In the genomic region with DNA sequence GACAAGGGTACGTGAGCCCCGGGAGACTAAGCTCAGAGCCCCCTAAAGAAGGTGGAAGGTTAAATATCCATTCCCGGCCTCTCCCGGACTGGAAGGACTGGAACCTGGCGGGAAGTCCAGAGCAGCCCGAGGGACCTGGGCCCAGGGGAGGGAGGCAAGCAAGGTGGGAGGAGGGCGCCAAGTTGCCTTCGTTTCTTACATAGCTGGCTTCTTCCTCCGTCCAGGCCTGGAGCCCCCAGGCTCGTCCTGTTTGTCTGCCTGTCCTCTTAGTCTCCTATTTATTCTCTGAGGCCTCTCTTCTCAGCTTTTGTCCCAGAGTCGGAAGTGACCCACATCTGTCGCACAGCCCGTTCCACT, we compare ENCODE assay signal across 1 cellular context.
TF ChIP-seq lines count a peak whose summit lies in the region.

No MANE protein-coding gene starts in this region.

TF ChIP-seq in HepG2, 621 proteins besides CTCF, POLR2A, EP300 and RAD21 (continued from another document and continues in another):
- TF ChIP-seq RARG (CRISPR knock-in tag; IDR thresholded peaks at IDR 0.05; ENCODE audit: low read depth): 0 out of 2 replicates have a peak, but pooled peaks have one; percentile 80
- TF ChIP-seq, protein P1, sequence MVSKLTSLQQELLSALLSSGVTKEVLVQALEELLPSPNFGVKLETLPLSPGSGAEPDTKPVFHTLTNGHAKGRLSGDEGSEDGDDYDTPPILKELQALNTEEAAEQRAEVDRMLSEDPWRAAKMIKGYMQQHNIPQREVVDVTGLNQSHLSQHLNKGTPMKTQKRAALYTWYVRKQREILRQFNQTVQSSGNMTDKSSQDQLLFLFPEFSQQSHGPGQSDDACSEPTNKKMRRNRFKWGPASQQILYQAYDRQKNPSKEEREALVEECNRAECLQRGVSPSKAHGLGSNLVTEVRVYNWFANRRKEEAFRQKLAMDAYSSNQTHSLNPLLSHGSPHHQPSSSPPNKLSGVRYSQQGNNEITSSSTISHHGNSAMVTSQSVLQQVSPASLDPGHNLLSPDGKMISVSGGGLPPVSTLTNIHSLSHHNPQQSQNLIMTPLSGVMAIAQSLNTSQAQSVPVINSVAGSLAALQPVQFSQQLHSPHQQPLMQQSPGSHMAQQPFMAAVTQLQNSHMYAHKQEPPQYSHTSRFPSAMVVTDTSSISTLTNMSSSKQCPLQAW (CRISPR knock-in tag; IDR thresholded peaks at IDR 0.05): no peak
- no peak for TF ChIP-seq ZNF761 (CRISPR knock-in tag; conservative IDR thresholded peaks at IDR 0.05)
- no peak for TF ChIP-seq SRF (IDR thresholded peaks at IDR 0.05; ENCODE audit: low read depth, low read length)
- no peak for TF ChIP-seq KLF13 (CRISPR knock-in tag; IDR thresholded peaks at IDR 0.05)
- TF ChIP-seq SMC3 (IDR thresholded peaks at IDR 0.05; ENCODE audit: low read length): no peak
- TF ChIP-seq WIZ (CRISPR knock-in tag; IDR thresholded peaks at IDR 0.05): no peak
- TF ChIP-seq ZSCAN20 (CRISPR knock-in tag; IDR thresholded peaks at IDR 0.05; ENCODE audit: borderline replicate concordance): no peak
- no peak for TF ChIP-seq SMAD3 (CRISPR knock-in tag; IDR thresholded peaks at IDR 0.05)
- no peak for TF ChIP-seq CBX1 (IDR thresholded peaks at IDR 0.05; ENCODE audit: low read depth)
- 0 out of 2 replicates have a peak, but pooled peaks have one; percentile 8 for TF ChIP-seq SNAI1 (CRISPR knock-in tag; IDR thresholded peaks at IDR 0.05; ENCODE audit: borderline replicate concordance)
- TF ChIP-seq, protein P2, sequence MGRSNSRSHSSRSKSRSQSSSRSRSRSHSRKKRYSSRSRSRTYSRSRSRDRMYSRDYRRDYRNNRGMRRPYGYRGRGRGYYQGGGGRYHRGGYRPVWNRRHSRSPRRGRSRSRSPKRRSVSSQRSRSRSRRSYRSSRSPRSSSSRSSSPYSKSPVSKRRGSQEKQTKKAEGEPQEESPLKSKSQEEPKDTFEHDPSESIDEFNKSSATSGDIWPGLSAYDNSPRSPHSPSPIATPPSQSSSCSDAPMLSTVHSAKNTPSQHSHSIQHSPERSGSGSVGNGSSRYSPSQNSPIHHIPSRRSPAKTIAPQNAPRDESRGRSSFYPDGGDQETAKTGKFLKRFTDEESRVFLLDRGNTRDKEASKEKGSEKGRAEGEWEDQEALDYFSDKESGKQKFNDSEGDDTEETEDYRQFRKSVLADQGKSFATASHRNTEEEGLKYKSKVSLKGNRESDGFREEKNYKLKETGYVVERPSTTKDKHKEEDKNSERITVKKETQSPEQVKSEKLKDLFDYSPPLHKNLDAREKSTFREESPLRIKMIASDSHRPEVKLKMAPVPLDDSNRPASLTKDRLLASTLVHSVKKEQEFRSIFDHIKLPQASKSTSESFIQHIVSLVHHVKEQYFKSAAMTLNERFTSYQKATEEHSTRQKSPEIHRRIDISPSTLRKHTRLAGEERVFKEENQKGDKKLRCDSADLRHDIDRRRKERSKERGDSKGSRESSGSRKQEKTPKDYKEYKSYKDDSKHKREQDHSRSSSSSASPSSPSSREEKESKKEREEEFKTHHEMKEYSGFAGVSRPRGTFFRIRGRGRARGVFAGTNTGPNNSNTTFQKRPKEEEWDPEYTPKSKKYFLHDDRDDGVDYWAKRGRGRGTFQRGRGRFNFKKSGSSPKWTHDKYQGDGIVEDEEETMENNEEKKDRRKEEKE (IDR thresholded peaks at IDR 0.05): no peak
- TF ChIP-seq FOXA1 (IDR thresholded peaks at IDR 0.05): no peak
- no peak for TF ChIP-seq FOXA1 (CRISPR knock-in tag; IDR thresholded peaks at IDR 0.05)
- no peak for TF ChIP-seq ZNF790 (CRISPR knock-in tag; IDR thresholded peaks at IDR 0.05; ENCODE audit: borderline replicate concordance)
- TF ChIP-seq ELF4 (CRISPR knock-in tag; IDR thresholded peaks at IDR 0.05; ENCODE audit: borderline replicate concordance): peak; percentile 77; the same call in 1 of the 2 replicates
- TF ChIP-seq NFATC3 (CRISPR knock-in tag; IDR thresholded peaks at IDR 0.05): no peak
- TF ChIP-seq, protein P3, sequence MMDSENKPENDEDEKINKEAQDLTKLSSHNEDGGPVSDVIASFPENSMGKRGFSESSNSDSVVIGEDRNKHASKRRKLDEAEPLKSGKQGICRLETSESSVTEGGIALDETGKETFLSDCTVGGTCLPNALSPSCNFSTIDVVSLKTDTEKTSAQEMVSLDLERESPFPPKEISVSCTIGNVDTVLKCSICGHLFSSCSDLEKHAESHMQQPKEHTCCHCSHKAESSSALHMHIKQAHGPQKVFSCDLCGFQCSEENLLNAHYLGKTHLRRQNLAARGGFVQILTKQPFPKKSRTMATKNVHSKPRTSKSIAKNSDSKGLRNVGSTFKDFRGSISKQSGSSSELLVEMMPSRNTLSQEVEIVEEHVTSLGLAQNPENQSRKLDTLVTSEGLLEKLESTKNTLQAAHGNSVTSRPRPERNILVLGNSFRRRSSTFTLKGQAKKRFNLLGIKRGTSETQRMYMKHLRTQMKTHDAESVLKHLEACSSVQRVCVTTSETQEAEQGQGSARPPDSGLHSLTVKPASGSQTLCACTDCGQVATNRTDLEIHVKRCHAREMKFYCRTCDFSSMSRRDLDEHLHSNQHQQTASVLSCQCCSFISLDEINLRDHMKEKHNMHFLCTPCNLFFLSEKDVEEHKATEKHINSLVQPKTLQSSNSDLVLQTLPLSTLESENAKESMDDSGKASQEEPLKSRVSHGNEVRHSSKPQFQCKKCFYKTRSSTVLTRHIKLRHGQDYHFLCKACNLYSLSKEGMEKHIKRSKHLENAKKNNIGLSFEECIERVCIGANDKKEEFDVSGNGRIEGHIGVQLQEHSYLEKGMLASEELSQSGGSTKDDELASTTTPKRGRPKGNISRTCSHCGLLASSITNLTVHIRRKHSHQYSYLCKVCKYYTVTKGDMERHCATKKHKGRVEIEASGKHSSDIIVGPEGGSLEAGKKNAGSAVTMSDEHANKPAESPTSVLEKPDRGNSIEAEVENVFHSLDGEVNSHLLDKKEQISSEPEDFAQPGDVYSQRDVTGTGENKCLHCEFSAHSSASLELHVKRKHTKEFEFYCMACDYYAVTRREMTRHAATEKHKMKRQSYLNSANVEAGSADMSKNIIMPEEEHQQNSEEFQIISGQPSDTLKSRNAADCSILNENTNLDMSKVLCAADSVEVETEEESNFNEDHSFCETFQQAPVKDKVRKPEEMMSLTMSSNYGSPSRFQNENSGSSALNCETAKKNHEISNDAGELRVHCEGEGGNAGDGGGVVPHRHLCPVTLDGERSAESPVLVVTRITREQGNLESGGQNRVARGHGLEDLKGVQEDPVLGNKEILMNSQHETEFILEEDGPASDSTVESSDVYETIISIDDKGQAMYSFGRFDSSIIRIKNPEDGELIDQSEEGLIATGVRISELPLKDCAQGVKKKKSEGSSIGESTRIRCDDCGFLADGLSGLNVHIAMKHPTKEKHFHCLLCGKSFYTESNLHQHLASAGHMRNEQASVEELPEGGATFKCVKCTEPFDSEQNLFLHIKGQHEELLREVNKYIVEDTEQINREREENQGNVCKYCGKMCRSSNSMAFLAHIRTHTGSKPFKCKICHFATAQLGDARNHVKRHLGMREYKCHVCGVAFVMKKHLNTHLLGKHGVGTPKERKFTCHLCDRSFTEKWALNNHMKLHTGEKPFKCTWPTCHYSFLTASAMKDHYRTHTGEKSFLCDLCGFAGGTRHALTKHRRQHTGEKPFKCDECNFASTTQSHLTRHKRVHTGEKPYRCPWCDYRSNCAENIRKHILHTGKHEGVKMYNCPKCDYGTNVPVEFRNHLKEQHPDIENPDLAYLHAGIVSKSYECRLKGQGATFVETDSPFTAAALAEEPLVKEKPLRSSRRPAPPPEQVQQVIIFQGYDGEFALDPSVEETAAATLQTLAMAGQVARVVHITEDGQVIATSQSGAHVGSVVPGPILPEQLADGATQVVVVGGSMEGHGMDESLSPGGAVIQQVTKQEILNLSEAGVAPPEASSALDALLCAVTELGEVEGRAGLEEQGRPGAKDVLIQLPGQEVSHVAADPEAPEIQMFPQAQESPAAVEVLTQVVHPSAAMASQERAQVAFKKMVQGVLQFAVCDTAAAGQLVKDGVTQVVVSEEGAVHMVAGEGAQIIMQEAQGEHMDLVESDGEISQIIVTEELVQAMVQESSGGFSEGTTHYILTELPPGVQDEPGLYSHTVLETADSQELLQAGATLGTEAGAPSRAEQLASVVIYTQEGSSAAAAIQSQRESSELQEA (CRISPR knock-in tag; IDR thresholded peaks at IDR 0.05; ENCODE audit: not compliant biosample characterization): no peak
- TF ChIP-seq SIN3A (IDR thresholded peaks at IDR 0.05; ENCODE audit: borderline replicate concordance, low read depth, low read length): 0 out of 2 replicates have a peak, but pooled peaks have one; percentile 7
- TF ChIP-seq ZNF501 (CRISPR knock-in tag; IDR thresholded peaks at IDR 0.05): no peak
- peak; percentile 21; the same call in 1 of the 2 replicates for TF ChIP-seq KDM5A (IDR thresholded peaks at IDR 0.05; ENCODE audit: borderline replicate concordance, low read length)
- no peak for TF ChIP-seq FOXC1 (CRISPR knock-in tag; IDR thresholded peaks at IDR 0.05; ENCODE audit: borderline replicate concordance)
- no peak for TF ChIP-seq ERF (CRISPR knock-in tag; IDR thresholded peaks at IDR 0.05)
- no peak for TF ChIP-seq CENPX (CRISPR knock-in tag; IDR thresholded peaks at IDR 0.05)
- TF ChIP-seq, protein P4, sequence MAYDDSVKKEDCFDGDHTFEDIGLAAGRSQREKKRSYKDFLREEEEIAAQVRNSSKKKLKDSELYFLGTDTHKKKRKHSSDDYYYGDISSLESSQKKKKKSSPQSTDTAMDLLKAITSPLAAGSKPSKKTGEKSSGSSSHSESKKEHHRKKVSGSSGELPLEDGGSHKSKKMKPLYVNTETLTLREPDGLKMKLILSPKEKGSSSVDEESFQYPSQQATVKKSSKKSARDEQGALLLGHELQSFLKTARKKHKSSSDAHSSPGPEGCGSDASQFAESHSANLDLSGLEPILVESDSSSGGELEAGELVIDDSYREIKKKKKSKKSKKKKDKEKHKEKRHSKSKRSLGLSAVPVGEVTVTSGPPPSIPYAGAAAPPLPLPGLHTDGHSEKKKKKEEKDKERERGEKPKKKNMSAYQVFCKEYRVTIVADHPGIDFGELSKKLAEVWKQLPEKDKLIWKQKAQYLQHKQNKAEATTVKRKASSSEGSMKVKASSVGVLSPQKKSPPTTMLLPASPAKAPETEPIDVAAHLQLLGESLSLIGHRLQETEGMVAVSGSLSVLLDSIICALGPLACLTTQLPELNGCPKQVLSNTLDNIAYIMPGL (CRISPR knock-in tag; IDR thresholded peaks at IDR 0.05; ENCODE audit: borderline replicate concordance in 1 of 2, low read depth in 1 of 2): peak in 1 of 2 experiments; percentile 3; a peak in 1 of 4 replicates
- TF ChIP-seq, protein P5, sequence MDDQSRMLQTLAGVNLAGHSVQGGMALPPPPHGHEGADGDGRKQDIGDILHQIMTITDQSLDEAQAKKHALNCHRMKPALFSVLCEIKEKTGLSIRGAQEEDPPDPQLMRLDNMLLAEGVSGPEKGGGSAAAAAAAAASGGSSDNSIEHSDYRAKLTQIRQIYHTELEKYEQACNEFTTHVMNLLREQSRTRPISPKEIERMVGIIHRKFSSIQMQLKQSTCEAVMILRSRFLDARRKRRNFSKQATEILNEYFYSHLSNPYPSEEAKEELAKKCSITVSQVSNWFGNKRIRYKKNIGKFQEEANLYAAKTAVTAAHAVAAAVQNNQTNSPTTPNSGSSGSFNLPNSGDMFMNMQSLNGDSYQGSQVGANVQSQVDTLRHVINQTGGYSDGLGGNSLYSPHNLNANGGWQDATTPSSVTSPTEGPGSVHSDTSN (CRISPR knock-in tag; IDR thresholded peaks at IDR 0.05; ENCODE audit: borderline replicate concordance): no peak
- no peak for TF ChIP-seq GPN1 (CRISPR knock-in tag; IDR thresholded peaks at IDR 0.05; ENCODE audit: borderline replicate concordance)
- TF ChIP-seq, protein P6, sequence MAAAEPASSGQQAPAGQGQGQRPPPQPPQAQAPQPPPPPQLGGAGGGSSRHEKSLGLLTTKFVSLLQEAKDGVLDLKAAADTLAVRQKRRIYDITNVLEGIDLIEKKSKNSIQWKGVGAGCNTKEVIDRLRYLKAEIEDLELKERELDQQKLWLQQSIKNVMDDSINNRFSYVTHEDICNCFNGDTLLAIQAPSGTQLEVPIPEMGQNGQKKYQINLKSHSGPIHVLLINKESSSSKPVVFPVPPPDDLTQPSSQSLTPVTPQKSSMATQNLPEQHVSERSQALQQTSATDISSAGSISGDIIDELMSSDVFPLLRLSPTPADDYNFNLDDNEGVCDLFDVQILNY (CRISPR knock-in tag; conservative IDR thresholded peaks at IDR 0.05): no peak
- TF ChIP-seq MXI1 (IDR thresholded peaks at IDR 0.05; ENCODE audit: borderline replicate concordance, low read depth, low read length): 0 out of 3 replicates have a peak, but pooled peaks have one; percentile 33
- 0 out of 2 replicates have a peak, but pooled peaks have one; percentile 9 for TF ChIP-seq ZNF484 (CRISPR knock-in tag; IDR thresholded peaks at IDR 0.05; ENCODE audit: borderline replicate concordance, low read depth)
- TF ChIP-seq NFIB (CRISPR knock-in tag; IDR thresholded peaks at IDR 0.05; ENCODE audit: borderline replicate concordance): no peak
- no peak for TF ChIP-seq ZNF24 (IDR thresholded peaks at IDR 0.05)
- peak; percentile 9; the same call in 1 of the 2 replicates for TF ChIP-seq EEA1 (CRISPR knock-in tag; IDR thresholded peaks at IDR 0.05; ENCODE audit: borderline replicate concordance)
- no peak; the same call in 1 of the 2 replicates for TF ChIP-seq ZNF570 (CRISPR knock-in tag; IDR thresholded peaks at IDR 0.05; ENCODE audit: borderline replicate concordance)
- no peak for TF ChIP-seq LCORL (IDR thresholded peaks at IDR 0.05)
- no peak for TF ChIP-seq LCORL (CRISPR knock-in tag; IDR thresholded peaks at IDR 0.05)
- TF ChIP-seq, protein P7, sequence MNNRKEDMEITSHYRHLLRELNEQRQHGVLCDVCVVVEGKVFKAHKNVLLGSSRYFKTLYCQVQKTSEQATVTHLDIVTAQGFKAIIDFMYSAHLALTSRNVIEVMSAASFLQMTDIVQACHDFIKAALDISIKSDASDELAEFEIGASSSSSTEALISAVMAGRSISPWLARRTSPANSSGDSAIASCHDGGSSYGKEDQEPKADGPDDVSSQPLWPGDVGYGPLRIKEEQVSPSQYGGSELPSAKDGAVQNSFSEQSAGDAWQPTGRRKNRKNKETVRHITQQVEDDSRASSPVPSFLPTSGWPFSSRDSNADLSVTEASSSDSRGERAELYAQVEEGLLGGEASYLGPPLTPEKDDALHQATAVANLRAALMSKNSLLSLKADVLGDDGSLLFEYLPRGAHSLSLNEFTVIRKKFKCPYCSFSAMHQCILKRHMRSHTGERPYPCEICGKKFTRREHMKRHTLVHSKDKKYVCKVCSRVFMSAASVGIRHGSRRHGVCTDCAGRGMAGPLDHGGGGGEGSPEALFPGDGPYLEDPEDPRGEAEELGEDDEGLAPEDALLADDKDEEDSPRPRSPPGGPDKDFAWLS (CRISPR knock-in tag; IDR thresholded peaks at IDR 0.05; ENCODE audit: borderline replicate concordance): no peak; the same call in 1 of the 2 replicates
- no peak for TF ChIP-seq NAIF1 (CRISPR knock-in tag; IDR thresholded peaks at IDR 0.05; ENCODE audit: borderline replicate concordance)
- TF ChIP-seq MAFK (conservative IDR thresholded peaks at IDR 0.05 in 1 of 2, IDR thresholded peaks at IDR 0.05 in 1 of 2; ENCODE audit: low read length in 2 of 2): no peak
- no peak for TF ChIP-seq THYN1 (CRISPR knock-in tag; IDR thresholded peaks at IDR 0.05; ENCODE audit: borderline replicate concordance, low read depth)
- TF ChIP-seq MYC (CRISPR knock-in tag; IDR thresholded peaks at IDR 0.05; ENCODE audit: borderline replicate concordance): no peak
- no peak for TF ChIP-seq PHF21A (CRISPR knock-in tag; IDR thresholded peaks at IDR 0.05)
- TF ChIP-seq JUND (CRISPR knock-in tag; IDR thresholded peaks at IDR 0.05): no peak
